Comparison of ENCODE assay signal across 1 cellular context in the genomic region with DNA sequence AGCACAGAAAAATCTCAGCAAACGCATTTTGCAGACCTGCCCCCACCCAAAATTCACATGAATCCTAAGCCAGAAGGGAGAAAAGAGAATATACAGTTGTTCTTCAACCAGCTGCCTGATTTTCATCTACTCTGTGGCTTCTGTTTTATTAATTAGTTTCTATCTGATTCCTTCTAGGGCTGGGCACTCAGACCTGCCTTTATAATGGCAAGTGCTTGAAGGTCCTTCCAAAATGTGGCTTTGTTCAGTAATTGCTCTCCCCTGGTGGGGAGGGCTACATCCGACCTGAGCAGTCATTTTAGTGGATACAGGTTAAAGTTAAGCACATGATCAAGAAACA.
TF ChIP-seq lines count a peak whose summit lies in the region.

No MANE protein-coding gene starts in this region.

TF ChIP-seq in GM23338, 12 proteins besides CTCF, POLR2A, EP300 and RAD21 (continued from another document):
- TF ChIP-seq NANOG (IDR thresholded peaks at IDR 0.05; ENCODE audit: borderline replicate concordance) (no peak), ZNF114 (CRISPR knock-in tag; IDR thresholded peaks at IDR 0.05) (no peak)
TF ChIP-seq in GM23338: peak in this region for 0.
